In the genomic region with DNA sequence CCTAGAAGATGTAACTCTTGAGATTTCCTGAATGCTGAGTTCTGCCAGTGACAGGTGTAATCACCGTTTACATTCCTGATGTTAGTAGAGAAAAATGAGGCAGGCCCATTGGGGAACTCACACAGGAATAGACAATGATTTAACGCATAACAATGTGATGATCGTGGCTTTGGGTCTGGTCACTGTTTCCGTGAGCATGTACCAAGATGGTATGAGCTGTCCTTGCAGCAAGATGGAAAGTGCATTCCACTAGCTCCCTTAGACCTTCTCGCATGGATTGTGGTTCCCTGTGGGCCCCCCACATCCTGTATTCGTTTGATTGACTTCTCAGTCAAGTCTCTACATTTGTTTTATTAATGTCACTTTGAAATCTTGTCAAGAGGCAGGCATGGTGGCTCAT, we compare ENCODE assay signal across 21 cellular contexts.
DNase-seq lines count a peak whose midpoint lies in the region; ATAC-seq and TF ChIP-seq lines count a peak whose summit lies in the region.
"Had no signal": no experiment of that assay in that cellular context is flagged by ENCODE, and none has a peak within 500 bp of the region (broad histone marks: within the 10 kb centered on the region; RNA-seq: fewer than 3 reads in every experiment).

No MANE protein-coding gene starts in this region.

- no peaks in the 10 kb centered on the region for H3K36me3 ChIP-seq in BJ (ENCODE audit: control insufficient read depth, insufficient read depth, low read length)
- H3K36me3 ChIP-seq in adipocyte (ENCODE audit: control insufficient read depth, insufficient read depth, low read length, severe bottlenecking) = no peaks in the 10 kb centered on the region
- H3K36me3 ChIP-seq in esophagus muscularis mucosa = no peaks in the 10 kb centered on the region

- no peak overlapping the region for H3K4me3 ChIP-seq in BJ (ENCODE audit: low read depth, low read length)
- H3K4me3 ChIP-seq in adipocyte (ENCODE audit: low read length) = no peak overlapping the region
- H3K4me3 ChIP-seq in esophagus muscularis mucosa = no peak overlapping the region
- H3K4me3 ChIP-seq: GM12878, K562, skin epidermis had no signal

- no peak overlapping the region for H3K27ac ChIP-seq in esophagus muscularis mucosa (replicated peaks in 1 of 4)
- H3K27ac ChIP-seq: skin epidermis had no signal

- TF ChIP-seq CTCF in BJ (IDR thresholded peaks at IDR 0.05; ENCODE audit: insufficient read depth, low read depth, low read length) (no peak), esophagus muscularis mucosa (IDR thresholded peaks at IDR 0.05) (no peak)

- no peak for TF ChIP-seq EP300 in esophagus muscularis mucosa (IDR thresholded peaks at IDR 0.05)

- DNase-seq in BJ (ENCODE audit: low read depth) (peak; percentile 23), LoVo (ENCODE audit: low spot score) (peak; percentile 42), adipocyte (ENCODE audit: low read depth) (peak; percentile 32), kidney tubule cell (ENCODE audit: low spot score) (peak; percentile 98), KG1 (lab: John Stamatoyannopoulos, UW) (no peak), DMS79 (lab: John Stamatoyannopoulos, UW) (no peak), esophagus muscularis mucosa (ENCODE audit: extremely low spot score) (no peak)
- DNase-seq: activated CD8-positive, alpha-beta memory T cell treated with anti-CD3 and anti-CD28 coated beads, Interleukin-2, amount 50 U/mL, for 4 hours; activated naive CD4-positive, alpha-beta T cell treated with anti-CD3 and anti-CD28 coated beads for 36 hours; C1 segment of cervical spinal cord; DND-41; effector CD4-positive, alpha-beta T cell; H7; NCI-H1694 treated with DMSO at 0.1 percent for 48 hours; NCI-H510A; stimulated activated naive CD4-positive, alpha-beta T cell treated with Interleukin-2 at 50 U/mL for 16 hours; T-helper 1 cell had no signal

- no peak for TF ChIP-seq POLR2A in esophagus muscularis mucosa (IDR thresholded peaks at IDR 0.05; ENCODE audit: low read depth)

- intact Hi-C loops in esophagus muscularis mucosa (cut with DNase I) = no loop called here

- H3K4me1 ChIP-seq in adipocyte (ENCODE audit: control insufficient read depth, insufficient read depth, low read length) (no peaks in the 10 kb centered on the region), esophagus muscularis mucosa (no peaks in the 10 kb centered on the region)

- no peak for ATAC-seq in GM21723 (IDR thresholded peaks at IDR 0.05; ENCODE audit: unreplicated experiment)
- ATAC-seq: GM12878, K562 had no signal

- H3K9me3 ChIP-seq in adipocyte (ENCODE audit: control insufficient read depth, low read length) (no peaks in the 10 kb centered on the region), esophagus muscularis mucosa (no peaks in the 10 kb centered on the region)

- WGBS in esophagus muscularis mucosa = 73% methylated on average over 6 of the region's 6 CpGs

- no peak overlapping the region for H3K9ac ChIP-seq in adipocyte (ENCODE audit: low read length)

- CTCF ChIA-PET in BJ (lab: Yijun Ruan, JAX) = interaction anchor here (0.9 to 1.3 kb wide), 3 partner anchors 10 to 129 kb away, joined by 3 read pairs; no protein-coding TSS in a partner anchor

- H3K27me3 ChIP-seq in BJ (ENCODE audit: control insufficient read depth, insufficient read depth, low read length) (no peaks in the 10 kb centered on the region), adipocyte (replicated peaks; ENCODE audit: control insufficient read depth, insufficient read depth, low read length) (peaks cover 14% of the 10 kb centered on the region), esophagus muscularis mucosa (peaks cover 0 to 3% (median 0%) of the 10 kb centered on the region in 4 donors)

- POLR2A ChIA-PET in BJ (lab: Charles Lee) = interaction anchor here (0.6 kb wide), 1 partner anchor 20 kb away, joined by 4 read pairs; no protein-coding TSS in a partner anchor

Comparison
In these comparisons a context has a peak if more than half of its experiments do, and no peak if none do; other contexts are left out.
1. DNase-seq: peak in BJ (single experiment), LoVo (single experiment), adipocyte (single experiment) and kidney tubule cell (single experiment); none in KG1 (single experiment), DMS79 (single experiment) and esophagus muscularis mucosa (single experiment).